ENCODE assay signal across 14 cellular contexts in genomic region chr12:106790020-106790419, GRCh38. TPM values are rescaled to one million over a fixed set of nuclear protein-coding genes. Genes with fewer than 3 reads are reported as not detected.
DNase-seq lines count a peak whose midpoint lies in the region; ATAC-seq, FAIRE-seq and TF ChIP-seq lines count a peak whose summit lies in the region.
"Had no signal": no experiment of that assay in that cellular context is flagged by ENCODE, and none has a peak within 500 bp of the region (broad histone marks: within the 10 kb centered on the region; RNA-seq: fewer than 3 reads in every experiment).

No MANE protein-coding gene starts in this region.

- H3K27me3 ChIP-seq in bronchial epithelial cell (ENCODE audit: control insufficient read depth, insufficient read depth, low read length) = no peaks in the 10 kb centered on the region

- FAIRE-seq in bronchial epithelial cell (lab: Jason Lieb, UNC) = no peak
- FAIRE-seq: TTC549 had no signal

- peak; percentile 14 for DNase-seq in NCI-H82 (lab: John Stamatoyannopoulos, UW)
- DNase-seq in NCI-H82 treated with DMSO at 0.1 percent for 48 hours (lab: John Stamatoyannopoulos, UW; ENCODE audit: unreplicated experiment) = no peak
- DNase-seq in NCI-H2081 treated with DMSO at 0.1 percent for 48 hours (lab: John Stamatoyannopoulos, UW) = peak; percentile 60
- peak; percentile 19 for DNase-seq in bronchial epithelial cell (ENCODE audit: low read depth)
- DNase-seq in retinal pigment epithelial cell (ENCODE audit: low read depth) = no peak
- no peak for DNase-seq in NCI-H1694 (lab: John Stamatoyannopoulos, UW)
- DNase-seq: activated CD8-positive, alpha-beta T cell treated with anti-CD3 and anti-CD28 coated beads, Interleukin-2, amount 10 ng/mL, durations not matched to agents 7 days and 5 days; DMS79; HCEC 1CT; NCI-H2171 treated with DMSO at 0.1 percent for 48 hours; stimulated activated CD4-positive, alpha-beta T cell treated with anti-CD3 and anti-CD28 coated beads, Interleukin-1b, Interleukin-23, amount 100 ng/mL, for 48 hours had no signal

- H3K4me3 ChIP-seq in bronchial epithelial cell (ENCODE audit: low read depth, low read length) (no peak overlapping the region), retinal pigment epithelial cell (ENCODE audit: low read length) (no peak overlapping the region)

- no peak for ATAC-seq in HG03139 (IDR thresholded peaks at IDR 0.05; ENCODE audit: unreplicated experiment)
- ATAC-seq in GM21786 (IDR thresholded peaks at IDR 0.05; ENCODE audit: unreplicated experiment) = no peak
- ATAC-seq: activated CD8-positive, alpha-beta T cell treated with anti-CD3 and anti-CD28 coated beads, Interleukin-2, amount 10 ng/mL, durations not matched to agents 7 days and 5 days had no signal

- TF ChIP-seq CTCF in bronchial epithelial cell (IDR thresholded peaks at IDR 0.05; ENCODE audit: insufficient read depth, low read length, severe bottlenecking) (peak; percentile 31), retinal pigment epithelial cell (conservative IDR thresholded peaks at IDR 0.05; ENCODE audit: low read depth, low read length) (peak; percentile 31)

- no peaks in the 10 kb centered on the region for H3K36me3 ChIP-seq in bronchial epithelial cell (ENCODE audit: control insufficient read depth, insufficient read depth, low read length)

RNA-seq across cellular contexts. Expression of gene RIC8B, which starts 15.5 kb away (rescaled TPM):
- 4.5 and 5.5 TPM in 2 replicates for total RNA-seq in bronchial epithelial cell

Comparison
In these comparisons a context has a peak if more than half of its experiments do, and no peak if none do; other contexts are left out.
1. DNase-seq: peak in NCI-H82 (single experiment), NCI-H2081 treated with DMSO at 0.1 percent for 48 hours (single experiment) and bronchial epithelial cell (single experiment); none in NCI-H82 treated with DMSO at 0.1 percent for 48 hours (single experiment), retinal pigment epithelial cell (single experiment) and NCI-H1694 (single experiment).